ENCODE assay signal across 11 cellular contexts in the genomic region with DNA sequence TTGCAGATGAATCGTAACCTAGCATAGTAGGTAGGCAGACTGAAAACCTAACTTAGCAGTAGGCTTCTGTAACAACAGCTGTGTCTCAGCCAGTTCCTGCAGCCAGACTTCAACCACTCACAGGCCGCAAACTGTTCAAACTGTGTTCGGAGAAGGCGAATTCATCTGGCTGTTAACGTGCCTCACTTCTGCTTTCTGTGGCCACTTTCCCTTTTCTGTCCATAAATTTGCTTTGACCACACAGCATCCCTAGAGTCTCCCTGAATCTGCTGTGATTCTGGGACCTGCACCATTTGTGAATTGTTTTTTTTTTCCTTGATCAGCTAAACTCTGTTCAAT. TPM values are rescaled to one million over a fixed set of nuclear protein-coding genes. Genes with fewer than 3 reads are reported as not detected.
A peak's percentile ranks its signal among the peaks of the same experiment; 100 is the strongest.
DNase-seq lines count a peak whose midpoint lies in the region; ATAC-seq and TF ChIP-seq lines count a peak whose summit lies in the region.
"Had no signal": no experiment of that assay in that cellular context is flagged by ENCODE, and none has a peak within 500 bp of the region (broad histone marks: within the 10 kb centered on the region; RNA-seq: fewer than 3 reads in every experiment).

No MANE protein-coding gene starts in this region.

- DNase-seq in MV-4-11 (lab: John Stamatoyannopoulos, UW) (peak; percentile 96), vagina (ENCODE audit: extremely low spot score in 2 of 2) (no peak), stomach (no peak)
- DNase-seq in stimulated activated CD8-positive, alpha-beta memory T cell treated with anti-CD3 and anti-CD28 coated beads, Interleukin-4, amount 100 ng/mL, for 48 hours = no peak
- DNase-seq: anterior cingulate cortex, NCI-H526 treated with DMSO at 0.1 percent for 48 hours had no signal

- H3K4me3 ChIP-seq in skeletal muscle tissue (ENCODE audit: low read length in 3 of 3) = no peak overlapping the region
- H3K4me3 ChIP-seq in vagina = no peak overlapping the region
- no peak overlapping the region for H3K4me3 ChIP-seq in stomach
- H3K4me3 ChIP-seq: hepatocyte had no signal

- 82 to 88% (median 87%) methylated on average over 5 of the region's 5 CpGs for WGBS in stomach, 5 donors

- no peak for TF ChIP-seq EP300 in stomach (IDR thresholded peaks at IDR 0.05)

- TF ChIP-seq POLR2A in vagina (IDR thresholded peaks at IDR 0.05) (no peak), stomach (IDR thresholded peaks at IDR 0.05) (no peak)

- H3K4me1 ChIP-seq in skeletal muscle tissue (ENCODE audit: control insufficient read depth in 3 of 3, insufficient read depth in 3 of 3, low read length in 3 of 3) = peaks cover 0 to 14% (median 5%) of the 10 kb centered on the region in 3 donors
- H3K4me1 ChIP-seq in vagina = no peaks in the 10 kb centered on the region
- no peaks in the 10 kb centered on the region for H3K4me1 ChIP-seq in stomach

- peak; percentile 70 for ATAC-seq in GM19023 (IDR thresholded peaks at IDR 0.05; ENCODE audit: unreplicated experiment)
- ATAC-seq in HG02852 (IDR thresholded peaks at IDR 0.05; ENCODE audit: unreplicated experiment) = peak; percentile 76

- no peak for TF ChIP-seq CTCF in vagina (IDR thresholded peaks at IDR 0.05)
- no peak for TF ChIP-seq CTCF in stomach (IDR thresholded peaks at IDR 0.05)

- H3K9me3 ChIP-seq in skeletal muscle tissue (ENCODE audit: control insufficient read depth in 3 of 3, low read length in 3 of 3) (peaks cover 0 to 6% (median 2%) of the 10 kb centered on the region in 3 donors), vagina (no peaks in the 10 kb centered on the region), stomach (peaks cover 0 to 19% (median 0%) of the 10 kb centered on the region in 4 donors)

- H3K9ac ChIP-seq in skeletal muscle tissue (ENCODE audit: low read depth in 1 of 3, low read length in 3 of 3) = peak overlapping the region in 2 of 3 donors; percentile 11 to 54

- H3K27me3 ChIP-seq in skeletal muscle tissue (ENCODE audit: control insufficient read depth in 3 of 3, insufficient read depth in 3 of 3, low read length in 3 of 3) = no peaks in the 10 kb centered on the region
- no peaks in the 10 kb centered on the region for H3K27me3 ChIP-seq in vagina
- H3K27me3 ChIP-seq in stomach = no peaks in the 10 kb centered on the region
- H3K27me3 ChIP-seq: hepatocyte had no signal

- intact Hi-C loops in vagina (cut with DNase I) = no loop called here
- intact Hi-C loops in stomach (cut with DNase I; ENCODE audit: low total_unique reads) = no loop called here

- H3K27ac ChIP-seq in skeletal muscle tissue (ENCODE audit: low read depth, low read length) (no peak overlapping the region), vagina (no peak overlapping the region), stomach (no peak overlapping the region)
- H3K27ac ChIP-seq: hepatocyte had no signal

- H3K36me3 ChIP-seq in skeletal muscle tissue (ENCODE audit: control insufficient read depth in 3 of 3, insufficient read depth in 3 of 3, low read length in 3 of 3) (no peaks in the 10 kb centered on the region), vagina (no peaks in the 10 kb centered on the region), stomach (no peaks in the 10 kb centered on the region)

RNA-seq across cellular contexts. Expression of gene HTT-AS, which starts 15.3 kb away (rescaled TPM):
- total RNA-seq in skeletal muscle tissue (not detected), vagina (not detected), stomach (not detected)
- polyA plus RNA-seq in stomach = not detected
- total RNA-seq: hepatocyte, M059J had no signal
- polyA plus RNA-seq: hepatocyte had no signal

RNA-seq across cellular contexts. Expression of gene HTT, which starts 15.4 kb away (rescaled TPM):
- 43.8 TPM for total RNA-seq in skeletal muscle tissue
- 49.8 TPM for total RNA-seq in vagina
- 10 to 100 TPM; 39.0 to 95.7 (median 74.7) TPM for total RNA-seq in stomach
- 10 to 100 TPM in 1 of 3 donors, 1 to 10 TPM in 2; 3.4 to 14.3 (median 7.3) TPM for polyA plus RNA-seq in stomach
